In the genomic region with DNA sequence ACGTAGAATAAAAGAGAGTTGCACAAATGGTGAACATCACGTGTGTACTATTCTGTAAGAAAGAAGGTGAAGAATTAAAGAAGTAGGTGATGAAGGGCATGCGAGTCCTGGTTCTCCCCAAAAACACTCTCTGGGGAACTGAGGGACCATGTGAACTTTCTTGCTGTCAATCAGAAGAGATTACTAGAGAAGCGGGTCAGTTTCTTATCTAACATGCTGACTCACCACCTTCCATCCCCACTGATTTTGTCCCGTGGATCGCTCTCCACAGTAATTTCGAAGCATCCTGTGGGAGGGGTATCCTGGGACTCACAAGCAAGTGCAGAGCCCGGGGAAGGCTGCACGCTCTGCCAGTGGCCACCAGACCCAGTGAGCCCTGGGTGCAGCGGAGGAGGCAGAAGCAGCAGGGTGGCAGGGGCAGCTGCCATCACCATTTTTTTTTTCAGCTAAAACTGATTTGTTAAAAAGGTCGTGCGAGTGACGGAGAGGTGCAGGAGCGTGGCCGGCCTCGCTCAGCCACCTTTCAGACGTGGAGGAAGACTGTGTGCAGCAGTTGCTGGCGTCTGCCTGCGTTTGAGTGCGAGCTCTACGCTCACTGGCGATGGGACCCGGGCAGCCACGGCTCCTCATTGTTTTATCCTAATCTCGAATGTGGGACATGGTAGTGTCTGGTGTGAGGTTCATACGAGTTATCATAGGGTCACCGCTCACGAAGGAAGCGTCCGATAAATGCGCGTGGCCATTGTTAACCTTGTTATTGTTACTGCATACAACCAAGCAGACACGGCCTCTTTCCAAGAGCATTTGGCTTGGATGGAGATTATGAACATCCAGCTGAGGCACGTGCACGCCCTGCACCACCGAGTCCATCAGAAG, we compare ENCODE assay signal across 1 cellular context.
TF ChIP-seq lines count a peak whose summit lies in the region.

No MANE protein-coding gene starts in this region.

TF ChIP-seq in H1, 55 proteins besides CTCF, POLR2A, EP300 and RAD21:
- TF ChIP-seq BACH1 (IDR thresholded peaks at IDR 0.05; ENCODE audit: low read length) (no peak), MAFK (IDR thresholded peaks at IDR 0.05; ENCODE audit: low read depth, low read length) (no peak), SUZ12 (IDR thresholded peaks at IDR 0.05; ENCODE audit: low read length) (no peak), BRCA1 (IDR thresholded peaks at IDR 0.05; ENCODE audit: low read depth, low read length) (no peak), CREB1 (IDR thresholded peaks at IDR 0.05) (no peak), RNF2 (IDR thresholded peaks at IDR 0.05; ENCODE audit: borderline replicate concordance, low read depth, low read length, missing control alignments, poor library complexity, severe bottlenecking) (no peak), RBBP5 (IDR thresholded peaks at IDR 0.05; ENCODE audit: borderline replicate concordance, low read depth, low read length) (no peak), POU5F1 (IDR thresholded peaks at IDR 0.05; ENCODE audit: low read depth, low read length) (no peak), POLR2AphosphoS5 (IDR thresholded peaks at IDR 0.05; ENCODE audit: low read depth, low read length) (no peak), ASH2L (IDR thresholded peaks at IDR 0.05; ENCODE audit: low read length) (no peak), SRF (IDR thresholded peaks at IDR 0.05; ENCODE audit: low read depth, low read length) (no peak), CTBP2 (IDR thresholded peaks at IDR 0.05; ENCODE audit: borderline replicate concordance, insufficient read depth, insufficient read length, low read length) (no peak), TAF1 (IDR thresholded peaks at IDR 0.05; ENCODE audit: low read depth, low read length) (no peak)
